3 cellular contexts compared by ENCODE assay signal in genomic region chr2:32805104-32806095, GRCh38.
A peak's percentile ranks its signal among the peaks of the same experiment; 100 is the strongest.
TF ChIP-seq lines count a peak whose summit lies in the region.

No MANE protein-coding gene starts in this region.

TF ChIP-seq in IMR-90, 13 proteins besides CTCF, POLR2A, EP300 and RAD21:
- TF ChIP-seq RCOR1 (IDR thresholded peaks at IDR 0.05; ENCODE audit: insufficient replicate concordance, low read length) (no peak), USF2 (IDR thresholded peaks at IDR 0.05; ENCODE audit: low read depth, low read length) (no peak), FOS (IDR thresholded peaks at IDR 0.05; ENCODE audit: low read depth, low read length) (0 out of 2 replicates have a peak, but pooled peaks have one; percentile 4)

TF ChIP-seq in endothelial cell of umbilical vein, 7 proteins besides CTCF, POLR2A, EP300 and RAD21:
- peak; percentile 55 for TF ChIP-seq MYC (IDR thresholded peaks at IDR 0.05; ENCODE audit: low read depth, low read length)
- TF ChIP-seq POLR2AphosphoS5 (IDR thresholded peaks at IDR 0.05; ENCODE audit: insufficient read depth, low read depth, low read length): peak; percentile 67
- TF ChIP-seq JUN (IDR thresholded peaks at IDR 0.05; ENCODE audit: borderline replicate concordance, insufficient read depth, insufficient read length, low read depth): peak; percentile 83
- TF ChIP-seq MAX (IDR thresholded peaks at IDR 0.05; ENCODE audit: insufficient read depth, insufficient read length): peak; percentile 58
- peak; percentile 93 for TF ChIP-seq GATA2 (IDR thresholded peaks at IDR 0.05; ENCODE audit: insufficient read depth, insufficient read length, low read depth, low read length)
- no peak for TF ChIP-seq EZH2 (IDR thresholded peaks at IDR 0.05; ENCODE audit: borderline replicate concordance, low read depth, low read length, severe bottlenecking)
- peak; percentile 70 for TF ChIP-seq FOS (IDR thresholded peaks at IDR 0.05; ENCODE audit: borderline replicate concordance, insufficient read depth, low read length)

TF ChIP-seq in HepG2, 621 proteins besides CTCF, POLR2A, EP300 and RAD21 (continues in another document):
- TF ChIP-seq JUN (CRISPR knock-in tag; IDR thresholded peaks at IDR 0.05) (peak; percentile 93), ZNF530 (CRISPR knock-in tag; IDR thresholded peaks at IDR 0.05; ENCODE audit: low read depth) (no peak), ATF6 (CRISPR knock-in tag; conservative IDR thresholded peaks at IDR 0.05) (no peak), GLMP (CRISPR knock-in tag; IDR thresholded peaks at IDR 0.05; ENCODE audit: borderline replicate concordance) (no peak), ATF3 (CRISPR knock-in tag; IDR thresholded peaks at IDR 0.05) (peak; percentile 81), MTA3 (CRISPR knock-in tag; IDR thresholded peaks at IDR 0.05) (no peak), ZNF17 (CRISPR knock-in tag; IDR thresholded peaks at IDR 0.05) (no peak), PCBP1 (IDR thresholded peaks at IDR 0.05; ENCODE audit: borderline replicate concordance, low read depth, low read length) (no peak), CREB3 (CRISPR knock-in tag; IDR thresholded peaks at IDR 0.05) (no peak), HOXA7 (CRISPR knock-in tag; IDR thresholded peaks at IDR 0.05) (no peak), TRAFD1 (CRISPR knock-in tag; IDR thresholded peaks at IDR 0.05; ENCODE audit: borderline replicate concordance) (no peak), ZBTB33 (CRISPR knock-in tag; IDR thresholded peaks at IDR 0.05) (no peak; the same call in 1 of the 2 replicates), ELF4 (CRISPR knock-in tag; IDR thresholded peaks at IDR 0.05; ENCODE audit: borderline replicate concordance) (no peak), LRRFIP1 (CRISPR knock-in tag; conservative IDR thresholded peaks at IDR 0.05) (no peak), FOXJ3 (CRISPR knock-in tag; IDR thresholded peaks at IDR 0.05; ENCODE audit: borderline replicate concordance) (no peak), KDM6A (CRISPR knock-in tag; IDR thresholded peaks at IDR 0.05; ENCODE audit: low read depth) (no peak), ZNF510 (CRISPR knock-in tag; IDR thresholded peaks at IDR 0.05; ENCODE audit: low read depth) (no peak), ZNF883 (CRISPR knock-in tag; IDR thresholded peaks at IDR 0.05; ENCODE audit: not compliant biosample characterization) (no peak), ZNF276 (CRISPR knock-in tag; IDR thresholded peaks at IDR 0.05; ENCODE audit: low read depth) (no peak), NR1H2 (CRISPR knock-in tag; IDR thresholded peaks at IDR 0.05; ENCODE audit: borderline replicate concordance, low read depth) (no peak), CAMTA2 (CRISPR knock-in tag; IDR thresholded peaks at IDR 0.05; ENCODE audit: borderline replicate concordance) (no peak), ZNF691 (CRISPR knock-in tag; IDR thresholded peaks at IDR 0.05; ENCODE audit: borderline replicate concordance, low read depth) (peak; percentile 56; the same call in 1 of the 2 replicates), ZNF777 (CRISPR knock-in tag; IDR thresholded peaks at IDR 0.05) (no peak), ADNP (CRISPR knock-in tag; IDR thresholded peaks at IDR 0.05) (no peak), ZNF333 (CRISPR knock-in tag; IDR thresholded peaks at IDR 0.05; ENCODE audit: borderline replicate concordance) (no peak), ZBTB34 (CRISPR knock-in tag; IDR thresholded peaks at IDR 0.05) (no peak), ZNF713 (CRISPR knock-in tag; IDR thresholded peaks at IDR 0.05) (no peak), ZSCAN12 (CRISPR knock-in tag; IDR thresholded peaks at IDR 0.05) (no peak), MXI1 (IDR thresholded peaks at IDR 0.05; ENCODE audit: borderline replicate concordance, low read depth, low read length) (no peak), ZBTB1 (CRISPR knock-in tag; IDR thresholded peaks at IDR 0.05; ENCODE audit: borderline replicate concordance) (no peak), ATF7 (IDR thresholded peaks at IDR 0.05) (no peak), ATF7 (CRISPR knock-in tag; IDR thresholded peaks at IDR 0.05) (no peak), ZNF234 (CRISPR knock-in tag; conservative IDR thresholded peaks at IDR 0.05) (no peak), MLX (CRISPR knock-in tag; IDR thresholded peaks at IDR 0.05) (peak; percentile 80), LBX2 (CRISPR knock-in tag; IDR thresholded peaks at IDR 0.05; ENCODE audit: borderline replicate concordance) (no peak), DPF2 (CRISPR knock-in tag; IDR thresholded peaks at IDR 0.05; ENCODE audit: borderline replicate concordance, low read depth) (no peak), SKIL (CRISPR knock-in tag; IDR thresholded peaks at IDR 0.05; ENCODE audit: borderline replicate concordance) (no peak)
